1 cellular context compared by ENCODE assay signal in the genomic region with DNA sequence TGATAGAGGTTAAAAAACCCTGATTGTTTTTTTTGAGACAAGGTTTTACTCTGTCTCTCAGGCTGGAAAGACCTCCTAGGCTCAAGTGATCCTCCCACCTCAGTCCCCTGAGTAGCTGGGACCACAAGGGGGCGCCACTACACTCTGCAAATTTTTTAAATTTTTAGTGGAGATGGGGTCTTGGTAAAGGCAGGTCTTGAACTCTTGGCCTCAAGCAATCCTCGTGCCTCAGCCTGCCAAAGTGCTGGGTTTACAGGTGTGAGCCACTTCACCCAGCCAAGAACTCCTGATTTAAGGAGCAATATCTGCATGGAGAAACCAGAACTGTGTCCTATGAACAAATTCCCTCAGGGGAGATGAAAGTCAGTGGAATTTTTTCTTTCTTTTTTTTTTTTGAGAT.
TF ChIP-seq lines count a peak whose summit lies in the region.

No MANE protein-coding gene starts in this region.

TF ChIP-seq in HepG2, 621 proteins besides CTCF, POLR2A, EP300 and RAD21 (continued from another document):
- TF ChIP-seq, protein P1, sequence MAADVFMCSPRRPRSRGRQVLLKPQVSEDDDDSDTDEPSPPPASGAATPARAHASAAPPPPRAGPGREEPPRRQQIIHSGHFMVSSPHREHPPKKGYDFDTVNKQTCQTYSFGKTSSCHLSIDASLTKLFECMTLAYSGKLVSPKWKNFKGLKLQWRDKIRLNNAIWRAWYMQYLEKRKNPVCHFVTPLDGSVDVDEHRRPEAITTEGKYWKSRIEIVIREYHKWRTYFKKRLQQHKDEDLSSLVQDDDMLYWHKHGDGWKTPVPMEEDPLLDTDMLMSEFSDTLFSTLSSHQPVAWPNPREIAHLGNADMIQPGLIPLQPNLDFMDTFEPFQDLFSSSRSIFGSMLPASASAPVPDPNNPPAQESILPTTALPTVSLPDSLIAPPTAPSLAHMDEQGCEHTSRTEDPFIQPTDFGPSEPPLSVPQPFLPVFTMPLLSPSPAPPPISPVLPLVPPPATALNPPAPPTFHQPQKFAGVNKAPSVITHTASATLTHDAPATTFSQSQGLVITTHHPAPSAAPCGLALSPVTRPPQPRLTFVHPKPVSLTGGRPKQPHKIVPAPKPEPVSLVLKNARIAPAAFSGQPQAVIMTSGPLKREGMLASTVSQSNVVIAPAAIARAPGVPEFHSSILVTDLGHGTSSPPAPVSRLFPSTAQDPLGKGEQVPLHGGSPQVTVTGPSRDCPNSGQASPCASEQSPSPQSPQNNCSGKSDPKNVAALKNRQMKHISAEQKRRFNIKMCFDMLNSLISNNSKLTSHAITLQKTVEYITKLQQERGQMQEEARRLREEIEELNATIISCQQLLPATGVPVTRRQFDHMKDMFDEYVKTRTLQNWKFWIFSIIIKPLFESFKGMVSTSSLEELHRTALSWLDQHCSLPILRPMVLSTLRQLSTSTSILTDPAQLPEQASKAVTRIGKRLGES (CRISPR knock-in tag; IDR thresholded peaks at IDR 0.05; ENCODE audit: borderline replicate concordance) = no peak
- TF ChIP-seq ZNF501 (CRISPR knock-in tag; IDR thresholded peaks at IDR 0.05) (0 out of 2 replicates have a peak, but pooled peaks have one; percentile 25), ZMYM3 (CRISPR knock-in tag; IDR thresholded peaks at IDR 0.05) (peak; percentile 56; the same call in 1 of the 2 replicates), XRCC5 (optimal IDR thresholded peaks at IDR 0.05; ENCODE audit: low read length) (peak; percentile 20)
